9 cellular contexts compared by ENCODE assay signal in the genomic region with DNA sequence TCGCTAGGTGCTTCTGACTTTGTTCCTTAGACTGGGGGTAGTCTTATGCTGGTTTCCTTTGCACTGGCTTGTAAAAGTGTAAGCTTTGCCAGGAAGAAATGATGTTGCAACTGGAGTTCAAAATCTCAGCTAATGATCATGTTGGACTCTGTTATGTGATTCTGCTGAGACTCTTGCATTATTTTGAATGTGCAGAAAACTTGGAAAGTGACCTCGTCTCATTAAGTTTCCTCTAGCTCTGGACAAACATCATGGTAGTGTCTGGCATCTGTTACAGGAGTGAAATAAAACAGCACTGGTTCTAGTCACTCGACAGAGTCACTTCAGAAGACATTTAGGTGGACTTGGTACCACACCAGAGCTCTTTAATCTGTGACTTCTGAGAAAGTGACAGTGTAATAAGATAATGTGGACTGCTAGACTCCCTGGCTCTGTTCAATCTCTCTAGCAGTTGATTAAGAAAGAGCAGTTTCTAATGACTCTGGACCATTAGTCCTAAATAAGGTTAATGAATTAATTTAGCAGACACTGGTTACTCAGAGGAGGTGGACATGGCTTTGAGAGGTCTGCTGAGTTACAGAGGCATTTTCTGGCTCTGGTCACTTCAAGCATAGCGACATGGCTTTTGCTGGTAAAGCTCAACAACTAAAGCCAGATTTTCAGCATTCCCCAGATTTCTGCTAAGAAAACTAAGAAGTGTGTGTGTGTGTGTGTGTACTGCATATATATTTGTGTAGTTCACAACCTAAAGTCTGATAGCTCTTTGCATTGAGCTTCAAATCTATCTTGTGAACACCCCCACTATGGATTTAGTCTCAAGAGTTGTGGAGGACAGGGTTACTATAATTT. TPM values are rescaled to one million over a fixed set of nuclear protein-coding genes. Genes with fewer than 3 reads are reported as not detected.
A peak's percentile ranks its signal among the peaks of the same experiment; 100 is the strongest.
DNase-seq lines count a peak whose midpoint lies in the region; ATAC-seq and TF ChIP-seq lines count a peak whose summit lies in the region.
"Had no signal": no experiment of that assay in that cellular context is flagged by ENCODE, and none has a peak within 500 bp of the region (broad histone marks: within the 10 kb centered on the region; RNA-seq: fewer than 3 reads in every experiment).

No MANE protein-coding gene starts in this region.

- TF ChIP-seq CTCF in cardiac fibroblast (IDR thresholded peaks at IDR 0.05; ENCODE audit: low read depth, low read length) (no peak), left lung (IDR thresholded peaks at IDR 0.05) (no peak)

- peak overlapping the region; percentile 78 for H3K4me3 ChIP-seq in HUES64 (ENCODE audit: low read length)
- H3K4me3 ChIP-seq in cardiac fibroblast (replicated peaks in 1 of 2; ENCODE audit: low read depth in 2 of 2, low read length in 2 of 2), result peak overlapping the region; percentile 88 to 89
- H3K4me3 ChIP-seq in left lung, result peak overlapping the region; percentile 65 to 76

- H3K9me3 ChIP-seq in HUES64 (ENCODE audit: insufficient read depth, low read depth, low read length) (no peaks in the 10 kb centered on the region), left lung (no peaks in the 10 kb centered on the region)

- ATAC-seq in left lung (no peak), HG03442 (IDR thresholded peaks at IDR 0.05; ENCODE audit: unreplicated experiment) (no peak), GM19455 (IDR thresholded peaks at IDR 0.05; ENCODE audit: unreplicated experiment) (no peak)
- ATAC-seq: activated T-cell treated with anti-CD3 and anti-CD28 coated beads, Interleukin-2, amount 50 U/mL, for 4 hours had no signal

- H3K27me3 ChIP-seq in HUES64 (ENCODE audit: insufficient read depth, low read length), result peaks cover 57% of the 10 kb centered on the region
- peaks cover 0 to 61% of the 10 kb centered on the region in 2 donors for H3K27me3 ChIP-seq in left lung

- DNase-seq in cardiac fibroblast (ENCODE audit: low read depth in 2 of 2), result peak; percentile 60 to 81
- DNase-seq in left lung, result no peak
- DNase-seq in superior temporal gyrus (ENCODE audit: extremely low spot score), result peak; percentile 49
- DNase-seq in inferior parietal cortex (ENCODE audit: extremely low spot score), result no peak
- no peak for DNase-seq in DMS114 treated with DMSO at 0.1 percent for 48 hours (lab: John Stamatoyannopoulos, UW; ENCODE audit: unreplicated experiment)
- DNase-seq: activated T-cell treated with anti-CD3 and anti-CD28 coated beads, Interleukin-2, amount 50 U/mL, for 4 hours had no signal

- H3K36me3 ChIP-seq in HUES64 (ENCODE audit: insufficient read depth, low read length) (no peaks in the 10 kb centered on the region), left lung (peaks cover 0 to 12% of the 10 kb centered on the region in 2 donors)

- 85% methylated on average over 4 of the region's 4 CpGs for WGBS in HUES64

- H3K27ac ChIP-seq in HUES64 (ENCODE audit: low read depth, low read length), result no peak overlapping the region
- peak overlapping the region; percentile 93 for H3K27ac ChIP-seq in left lung

- H3K9ac ChIP-seq in HUES64 (ENCODE audit: low read depth, low read length), result no peak overlapping the region

- H3K4me1 ChIP-seq in HUES64 (ENCODE audit: insufficient read depth, low read length), result peaks cover 17% of the 10 kb centered on the region
- peaks cover 0 to 61% of the 10 kb centered on the region in 2 donors for H3K4me1 ChIP-seq in left lung

- intact Hi-C loops in left lung (cut with DNase I), result loop anchor here in 1 of 2 donors (10.0 kb wide), 1 partner anchor 1302 kb away; no protein-coding TSS in a partner anchor

RNA-seq across cellular contexts. Expression of a gene that starts 2.1 kb away (rescaled TPM):
- 2.7 TPM for polyA plus RNA-seq in HUES64 (2013, experiment 1 of 2)
- 3.0 TPM for polyA plus RNA-seq in HUES64 (2013, experiment 2 of 2)
- 100 to 1,000 TPM in 1 of 2 donors, 10 to 100 TPM in 1; 79.8 to 140 TPM for total RNA-seq in left lung

Comparison
In these comparisons a context has a peak if more than half of its experiments do, and no peak if none do; other contexts are left out.
1. DNase-seq: peak in cardiac fibroblast (2 of 2) and superior temporal gyrus (single experiment); none in left lung (0 of 2), inferior parietal cortex (single experiment) and DMS114 treated with DMSO at 0.1 percent for 48 hours (single experiment).
2. Peak in every context shown above with its lines, with median percentiles within 50 percentile points of each other: H3K4me3 ChIP-seq.